29 cellular contexts compared by ENCODE assay signal in the genomic region with DNA sequence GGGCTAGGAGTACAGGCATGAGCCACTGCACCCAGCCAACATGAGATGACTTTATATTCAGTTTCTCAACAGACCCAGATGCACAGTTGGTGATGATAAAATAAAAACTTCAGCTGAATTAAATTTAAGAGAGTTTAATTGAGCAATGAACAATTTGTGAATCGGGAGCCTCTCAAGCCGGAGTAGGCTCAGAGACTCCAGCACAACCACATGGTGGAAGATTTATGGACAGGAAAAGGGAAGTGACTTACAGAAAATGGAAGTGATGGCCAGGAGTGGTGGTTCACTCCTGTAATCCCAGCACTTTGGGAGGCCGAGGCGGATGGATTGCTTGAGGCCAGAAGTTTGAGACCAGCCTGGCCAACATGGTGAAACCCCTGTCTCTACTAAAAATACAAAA.
"Had no signal": no experiment of that assay in that cellular context is flagged by ENCODE, and none has a peak within 500 bp of the region (broad histone marks: within the 10 kb centered on the region; RNA-seq: fewer than 3 reads in every experiment).

No MANE protein-coding gene starts in this region.

- H3K4me3 ChIP-seq: ascending aorta, body of pancreas, Peyer's patch had no signal

- H3K4me1 ChIP-seq: ascending aorta, body of pancreas, Peyer's patch had no signal

- DNase-seq: activated CD4-positive, alpha-beta memory T cell treated with anti-CD3 and anti-CD28 coated beads, Interleukin-2, amount 10 ng/mL, durations not matched to agents 7 days and 5 days; activated CD4-positive, alpha-beta T cell treated with anti-CD3 and anti-CD28 coated beads for 36 hours; activated CD4-positive, alpha-beta T cell treated with anti-CD3 and anti-CD28 coated beads, Interleukin-2, amount 50 U/mL, for 1 hour; activated naive CD4-positive, alpha-beta T cell treated with Interleukin-2 at 50 U/mL for 16 hours; activated naive CD8-positive, alpha-beta T cell treated with anti-CD3 and anti-CD28 coated beads, Interleukin-2, amount 50 U/mL, for 24 hours; activated T-cell treated with anti-CD3 and anti-CD28 coated beads for 4 hours; activated T-cell treated with anti-CD3 and anti-CD28 coated beads, Interleukin-2, amount 50 U/mL, for 48 hours; amniotic stem cell; body of pancreas; cortex of kidney; Karpas-422; MM.1S; NCI-H1092 treated with DMSO at 0.1 percent for 48 hours; NCI-H1417 treated with DMSO at 0.1 percent for 48 hours; NCI-H1694; NCI-H2029; NCI-H2107; NCI-H2171 treated with DMSO at 0.1 percent for 48 hours; NCI-H524; OCI-M1; Peyer's patch; SHP77; T-helper 17 cell; T-helper 9 cell had no signal

- FAIRE-seq: bronchial epithelial cell had no signal

- H3K27ac ChIP-seq: ascending aorta, body of pancreas, Peyer's patch, RWPE1, WERI-Rb-1 had no signal

- H3K9me3 ChIP-seq: ascending aorta, body of pancreas, Peyer's patch had no signal

- H3K36me3 ChIP-seq: ascending aorta, Peyer's patch, WERI-Rb-1 had no signal

- H3K27me3 ChIP-seq: ascending aorta, body of pancreas, Peyer's patch had no signal

- ATAC-seq: activated CD4-positive, alpha-beta T cell treated with anti-CD3 and anti-CD28 coated beads for 36 hours; activated naive CD4-positive, alpha-beta T cell treated with anti-CD3 and anti-CD28 coated beads, Interleukin-2, amount 50 U/mL, for 72 hours; activated naive CD8-positive, alpha-beta T cell treated with anti-CD3 and anti-CD28 coated beads, Interleukin-2, amount 50 U/mL, for 24 hours; body of pancreas; T-helper 17 cell had no signal
